18 cellular contexts compared by ENCODE assay signal in the genomic region with DNA sequence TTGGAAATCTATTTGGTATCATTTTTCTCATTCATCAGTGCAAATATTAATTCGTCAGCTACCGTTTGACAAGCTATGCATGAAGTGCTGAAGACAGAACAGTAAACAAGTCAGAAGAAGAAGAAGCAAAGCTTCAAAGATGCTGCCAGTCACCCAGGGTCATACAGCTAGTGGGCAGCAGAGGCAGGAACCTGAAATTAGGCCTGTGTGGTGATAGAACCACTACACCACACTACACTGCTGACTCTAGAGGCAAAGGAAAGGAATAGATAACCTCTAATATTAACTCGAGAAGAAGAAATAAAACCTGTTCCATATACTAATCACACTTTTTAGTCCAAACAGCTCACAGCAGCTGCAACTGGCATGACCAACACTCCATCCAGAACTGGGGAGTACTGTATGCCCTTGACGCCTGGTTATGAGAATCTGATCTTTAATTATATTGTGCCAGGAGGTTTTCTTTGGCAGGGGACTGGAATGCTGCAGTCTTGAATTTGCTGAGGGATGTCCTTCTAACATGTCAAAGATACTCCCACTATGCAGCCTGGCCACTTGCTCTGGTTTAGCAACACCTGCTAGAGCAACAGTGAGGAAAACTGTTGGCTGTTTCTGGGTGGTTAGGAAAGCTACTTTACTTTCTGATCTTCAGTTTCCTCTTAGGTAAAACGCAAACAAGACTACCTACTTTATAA.
DNase-seq lines count a peak whose midpoint lies in the region; ATAC-seq, FAIRE-seq and TF ChIP-seq lines count a peak whose summit lies in the region.
"Had no signal": no experiment of that assay in that cellular context is flagged by ENCODE, and none has a peak within 500 bp of the region (broad histone marks: within the 10 kb centered on the region; RNA-seq: fewer than 3 reads in every experiment).

No MANE protein-coding gene starts in this region.

- TF ChIP-seq CTCF in C4-2B (conservative IDR thresholded peaks at IDR 0.05), result peak; percentile 30
- peak; percentile 40 for TF ChIP-seq CTCF in VCaP (conservative IDR thresholded peaks at IDR 0.05)
- no peak for TF ChIP-seq CTCF in mucosa of descending colon (IDR thresholded peaks at IDR 0.05)
- no peak for TF ChIP-seq CTCF in kidney (IDR thresholded peaks at IDR 0.05; ENCODE audit: borderline replicate concordance, extremely low read depth, insufficient read depth)

- H3K27ac ChIP-seq in C4-2B (peak overlapping the region; percentile 48; the same call in 1 of the 2 replicates), VCaP (peak overlapping the region; percentile 83), kidney (ENCODE audit: low read depth in 2 of 2, low read length in 2 of 2) (no peak overlapping the region)
- H3K27ac ChIP-seq: ovary had no signal

- H3K9ac ChIP-seq in kidney (ENCODE audit: low read length in 2 of 2), result no peak overlapping the region

- no peak for TF ChIP-seq POLR2A in GM12891 (IDR thresholded peaks at IDR 0.05; ENCODE audit: low read depth, low read length)

- no peak for DNase-seq in GM12891 (ENCODE audit: insufficient read length, low spot score)
- DNase-seq in mucosa of descending colon, result no peak
- no peak for DNase-seq in kidney
- DNase-seq in NCI-H2029 (lab: John Stamatoyannopoulos, UW), result no peak
- no peak for DNase-seq in NCI-H526 treated with DMSO at 0.1 percent for 48 hours (lab: John Stamatoyannopoulos, UW)
- DNase-seq in HEK293T (ENCODE audit: extremely low spot score), result no peak
- DNase-seq: effector CD4-positive, alpha-beta T cell; esophagus squamous epithelium; NCI-H1436 treated with DMSO at 0.1 percent for 48 hours; NCI-H345; ovary; Right ventricle myocardium superior; stimulated activated CD4-positive, alpha-beta T cell treated with anti-CD3 and anti-CD28 coated beads, Interleukin-1b, Interleukin-23, amount 100 ng/mL, for 48 hours; T-cell; upper lobe of left lung had no signal

- CTCF ChIA-PET in HEK293T (lab: Yijun Ruan, JAX), result no interaction called here

- ATAC-seq in mucosa of descending colon, result peak; percentile 27
- ATAC-seq: sciatic nerve, T-cell had no signal

- no peaks in the 10 kb centered on the region for H3K36me3 ChIP-seq in mucosa of descending colon (ENCODE audit: low read depth)
- H3K36me3 ChIP-seq in kidney (ENCODE audit: control insufficient read depth in 1 of 2, insufficient read depth in 2 of 2, low read length in 2 of 2), result no peaks in the 10 kb centered on the region
- H3K36me3 ChIP-seq: esophagus squamous epithelium, ovary, upper lobe of left lung had no signal

- H3K4me1 ChIP-seq in mucosa of descending colon (ENCODE audit: low read depth), result peaks cover 36% of the 10 kb centered on the region
- H3K4me1 ChIP-seq in kidney (ENCODE audit: control insufficient read depth in 1 of 2, insufficient read depth in 1 of 2, low read depth in 1 of 2, low read length in 2 of 2), result peaks cover 0 to 6% of the 10 kb centered on the region in 2 donors

- FAIRE-seq in GM12891 (lab: Jason Lieb, UNC) (peak; percentile 79), kidney (lab: Jason Lieb, UNC) (no peak)

- H3K4me3 ChIP-seq in mucosa of descending colon (no peak overlapping the region), kidney (ENCODE audit: low read length in 2 of 2) (no peak overlapping the region)
- H3K4me3 ChIP-seq: esophagus squamous epithelium, ovary, upper lobe of left lung had no signal

- POLR2A ChIA-PET in HEK293T (lab: Yijun Ruan, JAX), result no interaction called here

- H3K9me3 ChIP-seq in mucosa of descending colon (no peaks in the 10 kb centered on the region), kidney (ENCODE audit: control insufficient read depth in 1 of 2, low read length in 2 of 2) (no peaks in the 10 kb centered on the region)
- H3K9me3 ChIP-seq: esophagus squamous epithelium, ovary, upper lobe of left lung had no signal

- intact Hi-C loops in mucosa of descending colon (cut with DNase I, micrococcal nuclease), result no loop called here
- intact Hi-C loops in kidney (cut with DNase I), result no loop called here

TF ChIP-seq in GM12891, 5 proteins besides CTCF, POLR2A, EP300 and RAD21:
- TF ChIP-seq POU2F2 (IDR thresholded peaks at IDR 0.05; ENCODE audit: low read depth, low read length) (no peak), PAX5 (IDR thresholded peaks at IDR 0.05; ENCODE audit: insufficient read depth, low read length, severe bottlenecking) (no peak), POLR2AphosphoS5 (IDR thresholded peaks at IDR 0.05; ENCODE audit: low read depth, low read length) (no peak), SPI1 (IDR thresholded peaks at IDR 0.05; ENCODE audit: low read depth, low read length) (no peak), TAF1 (IDR thresholded peaks at IDR 0.05; ENCODE audit: low read depth, low read length) (no peak)

TF ChIP-seq in HEK293T, 16 proteins besides CTCF, POLR2A, EP300 and RAD21:
- no peak for TF ChIP-seq FOXA1 (IDR thresholded peaks at IDR 0.05)
- TF ChIP-seq CTBP1 (IDR thresholded peaks at IDR 0.05; ENCODE audit: borderline replicate concordance), result no peak
- no peak for TF ChIP-seq ZNF384 (IDR thresholded peaks at IDR 0.05)
- TF ChIP-seq, protein P1, sequence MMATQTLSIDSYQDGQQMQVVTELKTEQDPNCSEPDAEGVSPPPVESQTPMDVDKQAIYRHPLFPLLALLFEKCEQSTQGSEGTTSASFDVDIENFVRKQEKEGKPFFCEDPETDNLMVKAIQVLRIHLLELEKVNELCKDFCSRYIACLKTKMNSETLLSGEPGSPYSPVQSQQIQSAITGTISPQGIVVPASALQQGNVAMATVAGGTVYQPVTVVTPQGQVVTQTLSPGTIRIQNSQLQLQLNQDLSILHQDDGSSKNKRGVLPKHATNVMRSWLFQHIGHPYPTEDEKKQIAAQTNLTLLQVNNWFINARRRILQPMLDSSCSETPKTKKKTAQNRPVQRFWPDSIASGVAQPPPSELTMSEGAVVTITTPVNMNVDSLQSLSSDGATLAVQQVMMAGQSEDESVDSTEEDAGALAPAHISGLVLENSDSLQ (IDR thresholded peaks at IDR 0.05), result no peak
- no peak for TF ChIP-seq SUZ12 (IDR thresholded peaks at IDR 0.05)
- TF ChIP-seq L3MBTL2 (conservative IDR thresholded peaks at IDR 0.05), result no peak
- no peak for TF ChIP-seq BHLHE40 (IDR thresholded peaks at IDR 0.05; ENCODE audit: borderline replicate concordance)
- no peak for TF ChIP-seq SP1 (IDR thresholded peaks at IDR 0.05)
- TF ChIP-seq NFRKB (IDR thresholded peaks at IDR 0.05), result no peak
- TF ChIP-seq TARDBP (IDR thresholded peaks at IDR 0.05), result no peak
- TF ChIP-seq FOXK2 (IDR thresholded peaks at IDR 0.05), result no peak
- TF ChIP-seq FOXM1 (IDR thresholded peaks at IDR 0.05; ENCODE audit: borderline replicate concordance), result no peak
- TF ChIP-seq LEF1 (IDR thresholded peaks at IDR 0.05; ENCODE audit: borderline replicate concordance), result no peak
- no peak for TF ChIP-seq ARNT (IDR thresholded peaks at IDR 0.05)
- no peak for TF ChIP-seq HDGF (IDR thresholded peaks at IDR 0.05; ENCODE audit: borderline replicate concordance)
- TF ChIP-seq ELF4 (IDR thresholded peaks at IDR 0.05), result no peak
TF ChIP-seq in HEK293T: peak in this region for 0.

Comparison
In these comparisons a context has a peak if more than half of its experiments do, and no peak if none do; other contexts are left out.
1. H3K27ac ChIP-seq: peak in C4-2B (single experiment) and VCaP (single experiment); none in kidney (0 of 2).
2. CTCF ChIP-seq: peak in C4-2B (single experiment) and VCaP (single experiment); none in mucosa of descending colon (single experiment) and kidney (single experiment).